8 cellular contexts compared by ENCODE assay signal in genomic region chr14:95496111-95496681, GRCh38. TPM values are rescaled to one million over a fixed set of nuclear protein-coding genes. Genes with fewer than 3 reads are reported as not detected.
DNase-seq lines count a peak whose midpoint lies in the region; ATAC-seq and TF ChIP-seq lines count a peak whose summit lies in the region.

No MANE protein-coding gene starts in this region.

- no peak overlapping the region for H3K4me3 ChIP-seq in body of pancreas

- H3K27ac Mint-ChIP-seq in activated T-helper 1 cell treated with anti-CD3 and anti-CD28 coated beads, Interleukin-12 subunit alpha, Interleukin-12 subunit beta, Interleukin-2, Interleukin-4 antibody, amounts not matched to agents 30 ng/mL and 10 ng/mL and 1 ng/mL, durations not matched to agents 14 hours and 24 hours and 36 hours, result peak overlapping the region; percentile 94
- peak overlapping the region; percentile 99 to 100 (median 100) for H3K27ac Mint-ChIP-seq in naive B cell

- TF ChIP-seq POLR2A in body of pancreas (IDR thresholded peaks at IDR 0.05), result no peak

- H3K4me1 ChIP-seq in body of pancreas, result peaks cover 9% of the 10 kb centered on the region

- TF ChIP-seq CTCF in body of pancreas (IDR thresholded peaks at IDR 0.05), result no peak

- no peaks in the 10 kb centered on the region for H3K9me3 ChIP-seq in body of pancreas

- ATAC-seq in HG02678 (IDR thresholded peaks at IDR 0.05; ENCODE audit: unreplicated experiment) (peak; percentile 29), naive B cell (ENCODE audit: low read depth in 2 of 2) (no peak), body of pancreas (no peak), GM19035 (IDR thresholded peaks at IDR 0.05; ENCODE audit: unreplicated experiment) (no peak)

- no peaks in the 10 kb centered on the region for H3K36me3 ChIP-seq in body of pancreas (replicated peaks in 1 of 2; ENCODE audit: insufficient read depth in 1 of 2, low read depth in 2 of 2)

- DNase-seq in EH (ENCODE audit: low read depth) (peak; percentile 79), naive B cell (no peak), GM19240 (ENCODE audit: insufficient read length, low spot score) (no peak), body of pancreas (no peak), NCI-H2227 (lab: John Stamatoyannopoulos, UW; ENCODE audit: unreplicated experiment) (no peak)
- no peak for DNase-seq in activated T-helper 1 cell treated with anti-CD3 and anti-CD28 coated beads, Interleukin-12 subunit alpha, Interleukin-12 subunit beta, Interleukin-2, Interleukin-4 antibody, amounts not matched to agents 30 ng/mL and 10 ng/mL and 1 ng/mL, durations not matched to agents 14 hours and 24 hours and 36 hours (ENCODE audit: low spot score)

- intact Hi-C loops in activated T-helper 1 cell treated with anti-CD3 and anti-CD28 coated beads, Interleukin-12 subunit alpha, Interleukin-12 subunit beta, Interleukin-2, Interleukin-4 antibody, amounts not matched to agents 30 ng/mL and 10 ng/mL and 1 ng/mL, durations not matched to agents 14 hours and 24 hours and 36 hours (cut with micrococcal nuclease), result loop anchor here (1.0 kb wide), 2 partner anchors 8 to 16 kb away; no protein-coding TSS in a partner anchor
- intact Hi-C loops in body of pancreas (cut with DNase I), result no loop called here

- peaks cover 7% of the 10 kb centered on the region for H3K9me3 Mint-ChIP-seq in activated T-helper 1 cell treated with anti-CD3 and anti-CD28 coated beads, Interleukin-12 subunit alpha, Interleukin-12 subunit beta, Interleukin-2, Interleukin-4 antibody, amounts not matched to agents 30 ng/mL and 10 ng/mL and 1 ng/mL, durations not matched to agents 14 hours and 24 hours and 36 hours
- H3K9me3 Mint-ChIP-seq in naive B cell, result peaks cover 0 to 3% (median 0%) of the 10 kb centered on the region in 7 donors

- peaks cover 28% of the 10 kb centered on the region for H3K36me3 Mint-ChIP-seq in activated T-helper 1 cell treated with anti-CD3 and anti-CD28 coated beads, Interleukin-12 subunit alpha, Interleukin-12 subunit beta, Interleukin-2, Interleukin-4 antibody, amounts not matched to agents 30 ng/mL and 10 ng/mL and 1 ng/mL, durations not matched to agents 14 hours and 24 hours and 36 hours (ENCODE audit: low read depth)
- H3K36me3 Mint-ChIP-seq in naive B cell, result peaks cover 8 to 18% of the 10 kb centered on the region in 2 donors

- H3K27me3 ChIP-seq in body of pancreas, result no peaks in the 10 kb centered on the region

- H3K27me3 Mint-ChIP-seq in activated T-helper 1 cell treated with anti-CD3 and anti-CD28 coated beads, Interleukin-12 subunit alpha, Interleukin-12 subunit beta, Interleukin-2, Interleukin-4 antibody, amounts not matched to agents 30 ng/mL and 10 ng/mL and 1 ng/mL, durations not matched to agents 14 hours and 24 hours and 36 hours (ENCODE audit: insufficient read depth), result no peaks in the 10 kb centered on the region
- H3K27me3 Mint-ChIP-seq in naive B cell, result no peaks in the 10 kb centered on the region

- H3K4me1 Mint-ChIP-seq in activated T-helper 1 cell treated with anti-CD3 and anti-CD28 coated beads, Interleukin-12 subunit alpha, Interleukin-12 subunit beta, Interleukin-2, Interleukin-4 antibody, amounts not matched to agents 30 ng/mL and 10 ng/mL and 1 ng/mL, durations not matched to agents 14 hours and 24 hours and 36 hours (ENCODE audit: low read depth), result peaks cover 62% of the 10 kb centered on the region
- H3K4me1 Mint-ChIP-seq in naive B cell, result peaks cover 44 to 75% (median 70%) of the 10 kb centered on the region in 3 donors

- H3K27ac ChIP-seq in body of pancreas, result peak overlapping the region in 1 of 4 donors; percentile 4

- H3K4me3 Mint-ChIP-seq in activated T-helper 1 cell treated with anti-CD3 and anti-CD28 coated beads, Interleukin-12 subunit alpha, Interleukin-12 subunit beta, Interleukin-2, Interleukin-4 antibody, amounts not matched to agents 30 ng/mL and 10 ng/mL and 1 ng/mL, durations not matched to agents 14 hours and 24 hours and 36 hours, result peak overlapping the region; percentile 53
- H3K4me3 Mint-ChIP-seq in naive B cell, result peak overlapping the region in 6 of 8 donors; percentile 37 to 85 (median 74)

- WGBS in body of pancreas, 2 donors, result 40 to 44% methylated on average over 4 of the region's 4 CpGs

RNA-seq across cellular contexts. Expression of gene SYNE3, which starts 20.3 kb away (rescaled TPM):
- 42.6 and 44.1 TPM in 2 replicates for total RNA-seq in activated T-helper 1 cell treated with anti-CD3 and anti-CD28 coated beads, Interleukin-12 subunit alpha, Interleukin-12 subunit beta, Interleukin-2, Interleukin-4 antibody, amounts not matched to agents 30 ng/mL and 10 ng/mL and 1 ng/mL, durations not matched to agents 14 hours and 24 hours and 36 hours
- polyA plus RNA-seq in naive B cell (ENCODE audit: low read depth in 6 of 6), result 1 to 10 TPM in 5 of 6 donors, under 1 TPM in 1; 0.71 to 9.4 (median 5.3) TPM
- total RNA-seq in body of pancreas, result 1 to 10 TPM; 7.0 to 7.3 TPM

RNA-seq across cellular contexts. Expression of gene GLRX5, which starts 38.7 kb away (rescaled TPM):
- 46.7 and 48.9 TPM in 2 replicates for total RNA-seq in activated T-helper 1 cell treated with anti-CD3 and anti-CD28 coated beads, Interleukin-12 subunit alpha, Interleukin-12 subunit beta, Interleukin-2, Interleukin-4 antibody, amounts not matched to agents 30 ng/mL and 10 ng/mL and 1 ng/mL, durations not matched to agents 14 hours and 24 hours and 36 hours
- polyA plus RNA-seq in naive B cell (ENCODE audit: low read depth in 6 of 6), result 10 to 100 TPM; 51.3 to 98.1 (median 62.4) TPM
- 10 to 100 TPM; 21.5 to 49.1 TPM for total RNA-seq in body of pancreas
